Comparison of ENCODE assay signal across 26 cellular contexts in genomic region chr11:74357449-74357848, GRCh38. TPM values are rescaled to one million over a fixed set of nuclear protein-coding genes. Genes with fewer than 3 reads are reported as not detected.
DNase-seq lines count a peak whose midpoint lies in the region; ATAC-seq and TF ChIP-seq lines count a peak whose summit lies in the region.
"Had no signal": no experiment of that assay in that cellular context is flagged by ENCODE, and none has a peak within 500 bp of the region (broad histone marks: within the 10 kb centered on the region; RNA-seq: fewer than 3 reads in every experiment).

No MANE protein-coding gene starts in this region.

- H3K27me3 ChIP-seq in Panc1 (ENCODE audit: control insufficient read depth, insufficient read depth, low read length) = no peaks in the 10 kb centered on the region
- no peaks in the 10 kb centered on the region for H3K27me3 ChIP-seq in Caco-2 (replicated peaks; ENCODE audit: control insufficient read depth, insufficient read depth, low read length)
- H3K27me3 ChIP-seq: BE2C; BLaER1 treated with 17β-estradiol and CSF1 and Interleukin-3, amounts not matched to agents 10 nM and 100 nM had no signal

- CTCF ChIA-PET in Panc1 (lab: Charles Lee) (no interaction called here), Caco-2 (lab: Charles Lee) (no interaction called here)

- POLR2A ChIA-PET in Panc1 (lab: Charles Lee) (no interaction called here), Caco-2 (lab: Charles Lee) (no interaction called here)

- H3K27me3 Mint-ChIP-seq in chondrocyte (ENCODE audit: low read depth) (no peaks in the 10 kb centered on the region), Caco-2 (ENCODE audit: insufficient read depth, unreplicated experiment) (no peaks in the 10 kb centered on the region)
- H3K27me3 Mint-ChIP-seq: CD4-positive, alpha-beta T cell; CD8-positive, alpha-beta memory T cell had no signal

- no peaks in the 10 kb centered on the region for H3K4me1 ChIP-seq in Panc1 (ENCODE audit: control insufficient read depth, insufficient read depth, low read length)
- H3K4me1 ChIP-seq in Caco-2 = no peaks in the 10 kb centered on the region
- H3K4me1 ChIP-seq: A549; BE2C; BLaER1 treated with 17β-estradiol and CSF1 and Interleukin-3, amounts not matched to agents 10 nM and 100 nM had no signal

- no peak overlapping the region for H3K27ac ChIP-seq in Panc1 (ENCODE audit: low read length)
- H3K27ac ChIP-seq: A549; BLaER1 treated with 17β-estradiol and CSF1 and Interleukin-3, amounts not matched to agents 10 nM and 100 nM; GM23248 had no signal

- H3K4me1 Mint-ChIP-seq in chondrocyte (ENCODE audit: low read depth) (peaks cover 28% of the 10 kb centered on the region), Caco-2 (ENCODE audit: low read depth, unreplicated experiment) (no peaks in the 10 kb centered on the region)
- H3K4me1 Mint-ChIP-seq: CD8-positive, alpha-beta memory T cell had no signal

- H3K36me3 Mint-ChIP-seq in chondrocyte (ENCODE audit: low read depth) = peaks cover 25% of the 10 kb centered on the region
- H3K36me3 Mint-ChIP-seq in Caco-2 (ENCODE audit: insufficient read depth, unreplicated experiment) = no peaks in the 10 kb centered on the region

- no peak overlapping the region for H3K4me3 Mint-ChIP-seq in chondrocyte (ENCODE audit: unreplicated experiment)
- H3K4me3 Mint-ChIP-seq in Caco-2 (ENCODE audit: unreplicated experiment) = no peak overlapping the region
- H3K4me3 Mint-ChIP-seq: CD14-positive monocyte; CD4-positive, alpha-beta T cell; CD8-positive, alpha-beta memory T cell had no signal

- TSS peak; percentile 10 for BruUV-seq in Panc1 (replicated peaks; lab: Mats Ljungman, UMichigan)
- BruUV-seq in Caco-2 (replicated peaks; lab: Mats Ljungman, UMichigan) = no TSS peak

- intact Hi-C loops in Panc1 (cut with micrococcal nuclease; ENCODE audit: unreplicated experiment) = no loop called here
- intact Hi-C loops in Caco-2 (cut with micrococcal nuclease; ENCODE audit: unreplicated experiment) = no loop called here

- H3K4me3 ChIP-seq in Panc1 (ENCODE audit: low read depth in 2 of 2, low read length in 2 of 2) = no peak overlapping the region
- H3K4me3 ChIP-seq in Caco-2 (ENCODE audit: low read depth, low read length) = no peak overlapping the region
- H3K4me3 ChIP-seq: A549; BLaER1 treated with 17β-estradiol and CSF1 and Interleukin-3, amounts not matched to agents 10 nM and 100 nM; GM12878; GM23248 had no signal

- H3K36me3 ChIP-seq in Panc1 (ENCODE audit: control insufficient read depth, insufficient read depth, low read length) (no peaks in the 10 kb centered on the region), Caco-2 (ENCODE audit: control insufficient read depth, insufficient read depth, low read length) (no peaks in the 10 kb centered on the region)
- H3K36me3 ChIP-seq: BE2C had no signal

- H3K9me3 ChIP-seq in Panc1 (ENCODE audit: control insufficient read depth, insufficient read depth, low read depth, low read length) = no peaks in the 10 kb centered on the region
- 0 out of 2 replicates have a peak, but pooled peaks cover 3% of the 10 kb centered on the region for H3K9me3 ChIP-seq in Caco-2
- H3K9me3 ChIP-seq: BE2C had no signal

- in situ Hi-C loops in Panc1 (cut with HindIII; ENCODE audit: low pct_unique_long_range_greater_than_20kb, low sequenced_read_pairs) = no loop called here

- H3K27ac Mint-ChIP-seq in chondrocyte (ENCODE audit: unreplicated experiment) (peak overlapping the region; percentile 25), Caco-2 (ENCODE audit: unreplicated experiment) (no peak overlapping the region)
- H3K27ac Mint-ChIP-seq: CD14-positive monocyte; CD4-positive, alpha-beta T cell; CD8-positive, alpha-beta memory T cell had no signal

- TF ChIP-seq CTCF in Panc1 (IDR thresholded peaks at IDR 0.05) = no peak
- no peak for TF ChIP-seq CTCF in chondrocyte (IDR thresholded peaks at IDR 0.05)
- TF ChIP-seq CTCF in Caco-2 (IDR thresholded peaks at IDR 0.05; ENCODE audit: insufficient read depth in 1 of 2, low read depth in 1 of 2, low read length in 1 of 2, severe bottlenecking in 1 of 2, unreplicated experiment in 1 of 2) = no peak

- DNase-seq in EH (ENCODE audit: low read depth) = peak; percentile 13
- DNase-seq in Panc1 (ENCODE audit: low read depth, low spot score) = no peak
- no peak for DNase-seq in chondrocyte (ENCODE audit: low spot score)
- DNase-seq in iris pigment epithelial cell (ENCODE audit: low read depth) = peak; percentile 49
- DNase-seq in midbrain (lab: John Stamatoyannopoulos, UW) = no peak
- no peak for DNase-seq in Caco-2
- DNase-seq: 8988T; ACHN; AML-193; BE2C; Calu3; CD4-positive, alpha-beta T cell; CD8-positive, alpha-beta memory T cell; DMS53; DND-41; EL; GDM1; GM23248; H7; HCEC 1CT had no signal

- ATAC-seq in Panc1 (no peak), HG03469 (IDR thresholded peaks at IDR 0.05; ENCODE audit: unreplicated experiment) (no peak)
- ATAC-seq: A549, GM12878 had no signal

- H3K9me3 Mint-ChIP-seq in chondrocyte (ENCODE audit: low read depth) (peaks cover 8% of the 10 kb centered on the region), Caco-2 (ENCODE audit: unreplicated experiment) (no peaks in the 10 kb centered on the region)
- H3K9me3 Mint-ChIP-seq: CD4-positive, alpha-beta T cell; CD8-positive, alpha-beta memory T cell had no signal

RNA-seq across cellular contexts. Expression of gene PGM2L1, which starts 40.8 kb away (rescaled TPM):
- total RNA-seq in Panc1 (2021; ENCODE audit: unreplicated experiment) (33.1 TPM), chondrocyte (20.4 to 23.6 TPM (median 22.0 TPM) in 3 replicates), Caco-2 (2022) (7.7 and 8.0 TPM in 2 replicates)
- 9.4 TPM for polyA plus RNA-seq in Panc1 (2012; ENCODE audit: insufficient read length)

RNA-seq across cellular contexts. Expression of gene P4HA3, which starts 46.0 kb away (rescaled TPM):
- total RNA-seq in Panc1 (2021; ENCODE audit: unreplicated experiment) = 1.3 TPM
- polyA plus RNA-seq in Panc1 (2012; ENCODE audit: insufficient read length) = 1.8 TPM
- 10.9 to 16.6 TPM (median 12.5 TPM) in 3 replicates for total RNA-seq in chondrocyte
- 0.42 TPM in 1 of 2 replicates, not detected in the other for total RNA-seq in Caco-2 (2022)
- total RNA-seq: Calu3; CD4-positive, alpha-beta T cell; CD8-positive, alpha-beta memory T cell; GM12878; H1 had no signal
- polyA plus RNA-seq: CD14-positive monocyte; CD8-positive, alpha-beta memory T cell had no signal

Comparison
In these comparisons a context has a peak if more than half of its experiments do, and no peak if none do; other contexts are left out.
1. DNase-seq: peak in EH (single experiment) and iris pigment epithelial cell (single experiment); none in Panc1 (single experiment), chondrocyte (single experiment), midbrain (single experiment) and Caco-2 (0 of 2).